In genomic region chr15:65533057-65533752, GRCh38 we compare ENCODE assay signal across 10 cellular contexts. TPM values are rescaled to one million over a fixed set of nuclear protein-coding genes. Genes with fewer than 3 reads are reported as not detected.
DNase-seq lines count a peak whose midpoint lies in the region; ATAC-seq and TF ChIP-seq lines count a peak whose summit lies in the region.
"Had no signal": no experiment of that assay in that cellular context is flagged by ENCODE, and none has a peak within 500 bp of the region (broad histone marks: within the 10 kb centered on the region; RNA-seq: fewer than 3 reads in every experiment).

No MANE protein-coding gene starts in this region.

- no peak for ATAC-seq in WTC11
- ATAC-seq in HG03432 (IDR thresholded peaks at IDR 0.05; ENCODE audit: unreplicated experiment) = no peak
- no peak for ATAC-seq in GM21367 (IDR thresholded peaks at IDR 0.05; ENCODE audit: unreplicated experiment)

- peaks cover 39% of the 10 kb centered on the region for H3K4me1 Mint-ChIP-seq in WTC11

- no peak for TF ChIP-seq CTCF in AG04450 (IDR thresholded peaks at IDR 0.05; ENCODE audit: low read depth, low read length)
- TF ChIP-seq CTCF in HFF-Myc (IDR thresholded peaks at IDR 0.05; ENCODE audit: low read depth, low read length, missing control alignments) = no peak
- no peak for TF ChIP-seq CTCF in WTC11 (IDR thresholded peaks at IDR 0.05)
- no peak for TF ChIP-seq CTCF in liver (IDR thresholded peaks at IDR 0.05; ENCODE audit: low read depth, low read length, missing input control)

- no peaks in the 10 kb centered on the region for H3K27me3 ChIP-seq in AG04450 (ENCODE audit: control insufficient read depth, insufficient read depth, low read length)
- H3K27me3 ChIP-seq in liver (ENCODE audit: control insufficient read depth in 4 of 4, insufficient read depth in 4 of 4, low read length in 3 of 4) = no peaks in the 10 kb centered on the region
- H3K27me3 ChIP-seq: SJCRH30 had no signal

- peaks cover 10 to 29% (median 14%) of the 10 kb centered on the region in 4 donors for H3K4me1 ChIP-seq in liver (ENCODE audit: control insufficient read depth in 4 of 4, insufficient read depth in 4 of 4, low read length in 3 of 4)

- peak overlapping the region; percentile 14; the same call in 1 of the 2 replicates for H3K4me3 ChIP-seq in AG04450 (ENCODE audit: low read depth, low read length)
- peak overlapping the region; percentile 6; the same call in 1 of the 2 replicates for H3K4me3 ChIP-seq in HFF-Myc (replicated peaks; ENCODE audit: low read depth, low read length)
- no peak overlapping the region for H3K4me3 ChIP-seq in liver (ENCODE audit: low read depth in 1 of 3, low read length in 3 of 3)
- H3K4me3 ChIP-seq: SJCRH30 had no signal

- no peak overlapping the region for H3K9ac ChIP-seq in liver (ENCODE audit: low read depth in 1 of 2, low read length in 2 of 2)

- H3K4me3 Mint-ChIP-seq in WTC11 = 0 out of 2 replicates have a peak overlapping the region, but pooled peaks have one; percentile 30

- POLR2A ChIA-PET in AG04450 (lab: Yijun Ruan, JAX) = interaction anchor here (0.8 kb wide), 1 partner anchor 129 kb away, joined by 10 read pairs; no protein-coding TSS in a partner anchor
- POLR2A ChIA-PET in WTC11 (lab: Charles Lee) = interaction anchor here (0.5 to 0.9 kb wide), 2 partner anchors 16 to 126 kb away, joined by 4 read pairs; partner anchors contain the start of gene DPP8

- H3K27ac Mint-ChIP-seq in WTC11 = peak overlapping the region; percentile 68

- H3K9me3 ChIP-seq in AG04450 (ENCODE audit: control insufficient read depth, insufficient read depth, low read length) (no peaks in the 10 kb centered on the region; the same call in 1 of the 2 replicates), liver (ENCODE audit: control insufficient read depth in 4 of 4, low read length in 3 of 4) (no peaks in the 10 kb centered on the region)
- H3K9me3 ChIP-seq: SJCRH30 had no signal

- no peaks in the 10 kb centered on the region for H3K36me3 ChIP-seq in liver (ENCODE audit: control insufficient read depth in 4 of 4, insufficient read depth in 3 of 4, low read depth in 1 of 4, low read length in 3 of 4)

- no peak for TF ChIP-seq RAD21 in liver (IDR thresholded peaks at IDR 0.05)

- WGBS in liver = 80% methylated on average over 5 of the region's 5 CpGs

- CTCF ChIA-PET in AG04450 (lab: Charles Lee) (no interaction called here), WTC11 (lab: Charles Lee) (no interaction called here)

- H3K36me3 Mint-ChIP-seq in WTC11 = peaks cover 5% of the 10 kb centered on the region

- H3K27me3 Mint-ChIP-seq in WTC11 (ENCODE audit: low read depth) = no peaks in the 10 kb centered on the region
- H3K27me3 Mint-ChIP-seq: CD8-positive, alpha-beta memory T cell had no signal

- DNase-seq in AG04450 (ENCODE audit: low read depth, low spot score) (no peak), HFF-Myc (ENCODE audit: extremely low read depth, low read depth) (no peak), WTC11 (ENCODE audit: low spot score) (no peak), NCI-H1436 (lab: John Stamatoyannopoulos, UW) (no peak)
- no peak for DNase-seq in stimulated activated CD4-positive, alpha-beta T cell treated with anti-CD3 and anti-CD28 coated beads, Interleukin-2, amount 100 ng/mL, for 24 hours
- DNase-seq: CD8-positive, alpha-beta memory T cell; SJCRH30 had no signal

- H3K27ac ChIP-seq in AG04450 (ENCODE audit: low read depth, low read length) (peak overlapping the region; percentile 3), liver (ENCODE audit: low read depth in 1 of 2, low read length in 2 of 2) (peak overlapping the region; percentile 41 to 45)
- H3K27ac ChIP-seq: SJCRH30 had no signal

- H3K9me3 Mint-ChIP-seq in WTC11 = no peaks in the 10 kb centered on the region
- H3K9me3 Mint-ChIP-seq: CD8-positive, alpha-beta memory T cell had no signal

TF ChIP-seq in WTC11, 78 proteins besides CTCF, POLR2A, EP300 and RAD21:
- no peak for TF ChIP-seq ZNF416 (CRISPR knock-in tag; IDR thresholded peaks at IDR 0.05)
- no peak for TF ChIP-seq NR1H2 (CRISPR knock-in tag; IDR thresholded peaks at IDR 0.05)
- no peak for TF ChIP-seq TCF7 (CRISPR knock-in tag; IDR thresholded peaks at IDR 0.05; ENCODE audit: low read depth)
- TF ChIP-seq JUN (CRISPR knock-in tag; IDR thresholded peaks at IDR 0.05) = no peak
- TF ChIP-seq ZNF423 (CRISPR knock-in tag; IDR thresholded peaks at IDR 0.05) = no peak
- TF ChIP-seq ZNF671 (CRISPR knock-in tag; IDR thresholded peaks at IDR 0.05) = no peak

TF ChIP-seq in liver, 16 proteins besides CTCF, POLR2A, EP300 and RAD21:
- TF ChIP-seq HNF4G (IDR thresholded peaks at IDR 0.05) = no peak
- TF ChIP-seq MAX (IDR thresholded peaks at IDR 0.05) = no peak
- no peak for TF ChIP-seq NR2F2 (IDR thresholded peaks at IDR 0.05)
- no peak for TF ChIP-seq ZBTB33 (IDR thresholded peaks at IDR 0.05)
- TF ChIP-seq TAF1 (conservative IDR thresholded peaks at IDR 0.05) = no peak
- TF ChIP-seq HNF4A (conservative IDR thresholded peaks at IDR 0.05) = no peak
- TF ChIP-seq REST (IDR thresholded peaks at IDR 0.05) = no peak
- no peak for TF ChIP-seq YY1 (IDR thresholded peaks at IDR 0.05)
- no peak for TF ChIP-seq RXRA (IDR thresholded peaks at IDR 0.05)
- no peak for TF ChIP-seq FOXA2 (IDR thresholded peaks at IDR 0.05)
- TF ChIP-seq FOXA1 (IDR thresholded peaks at IDR 0.05) = no peak
- TF ChIP-seq JUND (IDR thresholded peaks at IDR 0.05) = no peak

RNA-seq across cellular contexts. Expression of gene HACD3, which starts 2.9 kb away (rescaled TPM):
- polyA plus RNA-seq in AG04450 (2011; rRNA removed) (104 and 130 TPM in 2 replicates), liver (10 to 100 TPM; 49.6 to 89.1 TPM)
- 50.9 and 65.4 TPM in 2 replicates for polyA minus RNA-seq in AG04450 (2011; rRNA and poly(A)+ RNA removed)
- total RNA-seq in WTC11 (2021) (95.9 to 116 TPM (median 114 TPM) in 3 replicates), liver (10 to 100 TPM; 56.4 to 73.6 TPM)

RNA-seq across cellular contexts. Expression of gene DPP8, which starts 15.7 kb away (rescaled TPM):
- 24.1 and 29.9 TPM in 2 replicates for polyA plus RNA-seq in AG04450 (2011; rRNA removed)
- polyA minus RNA-seq in AG04450 (2011; rRNA and poly(A)+ RNA removed) = 21.0 and 40.6 TPM in 2 replicates
- 24.0 to 31.9 TPM (median 26.4 TPM) in 3 replicates for total RNA-seq in WTC11 (2021)
- total RNA-seq in liver = 10 to 100 TPM; 21.1 to 22.7 TPM
- 10 to 100 TPM in 1 of 2 donors, 1 to 10 TPM in 1; 5.5 to 14.0 TPM for polyA plus RNA-seq in liver

Comparison
In these comparisons a context has a peak if more than half of its experiments do, and no peak if none do; other contexts are left out.
1. H3K4me3 ChIP-seq: peak in AG04450 (single experiment) and HFF-Myc (single experiment); none in liver (0 of 3).